8 cellular contexts compared by ENCODE assay signal in genomic region chr3:187139126-187139894, GRCh38. TPM values are rescaled to one million over a fixed set of nuclear protein-coding genes. Genes with fewer than 3 reads are reported as not detected.
DNase-seq lines count a peak whose midpoint lies in the region; ATAC-seq and TF ChIP-seq lines count a peak whose summit lies in the region.

RPL39L (minus strand) TSS chr3:187139496; CDS start chr3:187121300, 18,196 bp downstream.

- DNase-seq in A673 (ENCODE audit: low spot score) (peak; percentile 95), NCI-H2227 treated with DMSO at 0.1 percent for 48 hours (lab: John Stamatoyannopoulos, UW) (peak; percentile 89), lower lobe of right lung (peak; percentile 87)
- peak; percentile 85 to 86 for DNase-seq in activated CD4-positive, alpha-beta T cell treated with anti-CD3 and anti-CD28 coated beads, Interleukin-2, amount 50 U/mL, for 24 hours (ENCODE audit: low read depth in 1 of 2, low spot score in 1 of 2)
- peak; percentile 89 to 90 (median 90) for DNase-seq in stimulated activated CD4-positive, alpha-beta T cell treated with anti-CD3 and anti-CD28 coated beads, TNF-alpha, amount 100 ng/mL, for 4 hours (ENCODE audit: low read depth in 3 of 3)

- intact Hi-C loops in A673 (cut with micrococcal nuclease; ENCODE audit: unreplicated experiment) = no loop called here
- intact Hi-C loops in lower lobe of right lung (cut with DNase I) = no loop called here

- no peaks in the 10 kb centered on the region for H3K4me1 ChIP-seq in A673 (ENCODE audit: insufficient read depth, low read length, poor library complexity, severe bottlenecking)
- peaks cover 4% of the 10 kb centered on the region in 2 donors for H3K4me1 ChIP-seq in duodenal mucosa (ENCODE audit: control insufficient read depth in 1 of 2, insufficient read depth in 2 of 2, low read length in 2 of 2)
- peaks cover 13% of the 10 kb centered on the region for H3K4me1 ChIP-seq in lower lobe of right lung

- no peaks in the 10 kb centered on the region for H3K9me3 ChIP-seq in A673 (ENCODE audit: low read depth, low read length, poor library complexity, severe bottlenecking)
- no peaks in the 10 kb centered on the region for H3K9me3 ChIP-seq in duodenal mucosa (ENCODE audit: control insufficient read depth in 1 of 2, low read length in 2 of 2)
- no peaks in the 10 kb centered on the region for H3K9me3 ChIP-seq in lower lobe of right lung

- no peaks in the 10 kb centered on the region for H3K36me3 ChIP-seq in A673 (ENCODE audit: insufficient read depth, low read length, poor library complexity, severe bottlenecking)
- H3K36me3 ChIP-seq in duodenal mucosa (ENCODE audit: control insufficient read depth in 1 of 2, insufficient read depth in 2 of 2, low read length in 2 of 2) = no peaks in the 10 kb centered on the region
- no peaks in the 10 kb centered on the region for H3K36me3 ChIP-seq in lower lobe of right lung

- POLR2A ChIA-PET in A673 (lab: Charles Lee; ENCODE audit: low non-redundant PET) = interaction anchor here (0.5 to 0.6 kb wide), 7 partner anchors 66 to 1041 kb away, joined by 3 to 10 read pairs (median 4); no protein-coding TSS in a partner anchor

- H3K4me3 ChIP-seq in A673 (ENCODE audit: low read depth, low read length, poor library complexity, severe bottlenecking) (peak within 1 kb of the TSS; percentile 65), duodenal mucosa (ENCODE audit: low read depth in 1 of 2, low read length in 2 of 2) (peak within 1 kb of the TSS; percentile 76 to 77), lower lobe of right lung (peak within 1 kb of the TSS; percentile 58)

- H3K27me3 ChIP-seq in A673 (replicated peaks; ENCODE audit: insufficient read depth, low read depth, low read length, poor library complexity) (no peaks in the 10 kb centered on the region), duodenal mucosa (ENCODE audit: control insufficient read depth in 1 of 2, insufficient read depth in 2 of 2, low read length in 2 of 2) (no peaks in the 10 kb centered on the region), lower lobe of right lung (ENCODE audit: low read depth) (no peaks in the 10 kb centered on the region)

- BruUV-seq in A673 (replicated peaks; lab: Mats Ljungman, UMichigan) = no TSS peak

- peak; percentile 98 for ATAC-seq in GM18511 (IDR thresholded peaks at IDR 0.05; ENCODE audit: unreplicated experiment)
- ATAC-seq in HG03025 (IDR thresholded peaks at IDR 0.05; ENCODE audit: low FRiP score, unreplicated experiment) = peak; percentile 97
- peak; percentile 98 for ATAC-seq in lower lobe of right lung

- H3K9ac ChIP-seq in duodenal mucosa (ENCODE audit: low read depth in 1 of 2, low read length in 2 of 2) = peak within 1 kb of the TSS; percentile 60 to 63

- H3K27ac ChIP-seq in A673 (ENCODE audit: low read depth, low read length, poor library complexity, severe bottlenecking) (peak within 1 kb of the TSS; percentile 87), duodenal mucosa (ENCODE audit: low read depth, low read length) (peak within 1 kb of the TSS; percentile 32), lower lobe of right lung (peak within 1 kb of the TSS; percentile 59)

- CTCF ChIA-PET in A673 (lab: Charles Lee) = interaction anchor here (0.6 to 2.2 kb wide), 11 partner anchors 8 to 525 kb away, joined by 3 to 27 read pairs (median 5); no protein-coding TSS in a partner anchor

- TF ChIP-seq CTCF in A673 (conservative IDR thresholded peaks at IDR 0.05; ENCODE audit: low read depth, low read length) = peak; percentile 97
- TF ChIP-seq CTCF in lower lobe of right lung (IDR thresholded peaks at IDR 0.05) = peak; percentile 90

RNA-seq across cellular contexts. Expression of gene RPL39L, which starts in this region (rescaled TPM):
- total RNA-seq in A673 (2021) (35.3 and 43.2 TPM in 2 replicates), lower lobe of right lung (4.8 TPM)

Comparison
In these comparisons a context has a peak if more than half of its experiments do, and no peak if none do; other contexts are left out.
1. Peak in every context shown above with its lines: DNase-seq, ATAC-seq, H3K4me3 ChIP-seq and H3K27ac ChIP-seq.
2. H3K27ac ChIP-seq: peak in every context shown above with its lines; median percentile 87 in A673; 59 in lower lobe of right lung; 32 in duodenal mucosa.